ENCODE assay signal across 26 cellular contexts in the genomic region with DNA sequence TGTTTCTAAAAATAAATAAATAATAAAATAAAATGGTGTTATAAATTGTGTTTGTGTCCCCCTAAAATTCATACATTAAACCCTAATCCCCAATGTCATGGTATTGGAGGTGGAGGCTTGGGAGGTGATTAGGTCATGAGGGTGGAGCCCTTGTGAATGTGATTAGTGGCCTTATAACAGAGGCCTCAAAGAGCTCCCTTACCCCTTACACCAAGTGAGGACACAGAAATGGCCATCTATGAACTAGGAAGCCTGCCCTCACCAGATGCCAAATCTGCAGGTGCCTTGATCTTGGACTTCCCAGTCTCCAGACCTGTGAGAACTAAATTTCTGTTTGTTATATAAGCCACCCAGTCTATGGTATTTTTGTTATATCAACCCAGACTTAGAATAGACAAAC.
"Had no signal": no experiment of that assay in that cellular context is flagged by ENCODE, and none has a peak within 500 bp of the region (broad histone marks: within the 10 kb centered on the region; RNA-seq: fewer than 3 reads in every experiment).

No MANE protein-coding gene starts in this region.

- H3K4me3 ChIP-seq: stomach, suprapubic skin, testis, thoracic aorta, thyroid gland, tibial artery, tibial nerve, transverse colon, upper lobe of left lung, upper lobe of right lung, uterus, vagina had no signal

- H3K27me3 ChIP-seq: stomach, suprapubic skin, testis, thyroid gland, tibial artery, tibial nerve, transverse colon, upper lobe of left lung, upper lobe of right lung, uterus, vagina had no signal

- DNase-seq: stimulated activated CD4-positive, alpha-beta T cell treated with anti-CD3 and anti-CD28 coated beads, Interleukin-2, amount 100 ng/mL, for 48 hours; stimulated activated CD4-positive, alpha-beta T cell treated with anti-CD3 and anti-CD28 coated beads, Interleukin-4, amount 100 ng/mL, for 1 hour; stimulated activated CD4-positive, alpha-beta T cell treated with anti-CD3 and anti-CD28 coated beads, Interleukin-4, amount 100 ng/mL, for 24 hours; stimulated activated CD4-positive, alpha-beta T cell treated with anti-CD3 and anti-CD28 coated beads, Interleukin-4, amount 100 ng/mL, for 4 hours; stimulated activated CD8-positive, alpha-beta memory T cell treated with anti-CD3 and anti-CD28 coated beads, Interleukin-4, amount 100 ng/mL, for 48 hours; stimulated activated naive B cell treated with anti-CD40 and anti-IgM and Interleukin-4, amounts not matched to agents 10 μg/mL and 1 μg/mL and 100 μg/mL, for 72 hours; stimulated activated naive CD4-positive, alpha-beta T cell; stimulated activated naive CD4-positive, alpha-beta T cell treated with Interleukin-2 at 50 U/mL for 16 hours; stimulated activated naive CD8-positive, alpha-beta T cell treated with anti-CD3 and anti-CD28 coated beads, Interleukin-15, amount 100 ng/mL, for 72 hours; stimulated activated naive CD8-positive, alpha-beta T cell treated with anti-CD3 and anti-CD28 coated beads, Interleukin-15, Interleukin-2, amounts not matched to agents 100 U/mL and 50 U/mL, for 24 hours; stomach; substantia nigra; testis; thyroid gland; tibial artery; transverse colon; trophoblast cell; upper lobe of left lung; upper lobe of right lung; uterus had no signal

- FAIRE-seq: urothelium cell line had no signal

- H3K36me3 ChIP-seq: stomach, suprapubic skin, thoracic aorta, thyroid gland, tibial artery, tibial nerve, transverse colon, upper lobe of left lung, upper lobe of right lung, uterus, vagina had no signal

- ATAC-seq: stimulated activated memory B cell treated with anti-CD40 and anti-IgM and Interleukin-4, amounts not matched to agents 10 μg/mL and 1 μg/mL and 100 μg/mL, for 72 hours; stimulated activated naive B cell treated with anti-CD40 and anti-IgM and Interleukin-4, amounts not matched to agents 10 μg/mL and 1 μg/mL and 100 μg/mL, for 72 hours; stimulated activated naive CD8-positive, alpha-beta T cell treated with anti-CD3 and anti-CD28 coated beads, Interleukin-15, Interleukin-2, amounts not matched to agents 100 U/mL and 50 U/mL, for 24 hours had no signal

- H3K27ac ChIP-seq: suprapubic skin, testis, thyroid gland, tibial nerve, transverse colon, upper lobe of right lung, uterus, vagina had no signal

- H3K9me3 ChIP-seq: testis, thoracic aorta, thyroid gland, tibial artery, transverse colon, upper lobe of right lung, uterus, vagina had no signal

- H3K4me1 ChIP-seq: thyroid gland, upper lobe of left lung, upper lobe of right lung, uterus had no signal
